Comparison of ENCODE assay signal across 15 cellular contexts in the genomic region with DNA sequence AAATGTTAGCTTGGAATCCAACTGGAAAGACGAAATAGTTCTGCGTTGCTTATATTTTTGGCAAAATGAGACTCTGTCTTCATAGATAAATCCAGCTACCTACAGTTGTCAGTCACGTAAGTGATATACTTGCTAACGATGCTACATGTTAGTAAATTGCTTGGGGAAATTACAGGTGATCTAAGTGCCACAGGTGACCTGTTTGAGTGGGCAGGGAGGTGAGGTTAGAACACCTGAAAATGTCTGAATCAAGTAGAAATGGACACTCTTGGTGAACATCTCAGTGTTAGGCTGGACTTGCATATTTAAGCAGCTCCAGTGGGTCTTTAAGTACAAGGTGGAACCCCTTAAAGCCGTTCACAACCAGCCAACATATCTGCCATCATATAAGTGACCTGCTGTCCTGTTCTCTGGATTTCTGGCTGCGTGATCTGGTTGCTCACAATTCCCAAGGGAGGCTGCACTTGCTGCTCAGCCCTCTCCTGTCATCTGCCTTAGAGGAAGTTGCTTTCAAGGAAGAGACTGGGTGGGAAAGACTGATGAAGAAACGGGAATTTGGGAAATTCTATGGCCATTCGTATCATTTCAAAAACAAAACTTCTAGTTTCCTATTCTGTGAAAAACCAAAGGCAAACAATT.
"Had no signal": no experiment of that assay in that cellular context is flagged by ENCODE, and none has a peak within 500 bp of the region (broad histone marks: within the 10 kb centered on the region; RNA-seq: fewer than 3 reads in every experiment).

No MANE protein-coding gene starts in this region.

- H3K36me3 Mint-ChIP-seq: activated CD8-positive, alpha-beta memory T cell treated with anti-CD3 and anti-CD28 coated beads, Interleukin-2, amount 10 ng/mL, durations not matched to agents 7 days and 5 days; activated naive CD4-positive, alpha-beta T cell treated with anti-CD3 and anti-CD28 coated beads, Interleukin-2, amount 10 ng/mL, durations not matched to agents 7 days and 5 days; natural killer cell treated with Interleukin-12 subunit alpha and Interleukin-12 subunit beta and Interleukin-15 and Interleukin-18, amount 100 ng/mL, for 72 hours; stimulated activated naive B cell treated with anti-CD40 and anti-IgM and Interleukin-4, amounts not matched to agents 10 μg/mL and 1 μg/mL and 100 μg/mL, for 72 hours had no signal

- H3K4me3 Mint-ChIP-seq: activated CD8-positive, alpha-beta memory T cell treated with anti-CD3 and anti-CD28 coated beads, Interleukin-2, amount 10 ng/mL, durations not matched to agents 7 days and 5 days; activated naive CD4-positive, alpha-beta T cell treated with anti-CD3 and anti-CD28 coated beads, Interleukin-2, amount 10 ng/mL, durations not matched to agents 7 days and 5 days; natural killer cell treated with Interleukin-12 subunit alpha and Interleukin-12 subunit beta and Interleukin-15 and Interleukin-18, amount 100 ng/mL, for 72 hours; stimulated activated naive B cell treated with anti-CD40 and anti-IgM and Interleukin-4, amounts not matched to agents 10 μg/mL and 1 μg/mL and 100 μg/mL, for 72 hours had no signal

- H3K27ac ChIP-seq: gastroesophageal sphincter, vagina had no signal

- DNase-seq: activated CD4-positive, alpha-beta T cell treated with anti-CD3 and anti-CD28 coated beads, Interleukin-2, amount 50 U/mL, for 48 hours; activated CD8-positive, alpha-beta memory T cell treated with anti-CD3 and anti-CD28 coated beads, Interleukin-2, amount 10 ng/mL, durations not matched to agents 7 days and 5 days; activated naive CD4-positive, alpha-beta T cell treated with anti-CD3 and anti-CD28 coated beads, Interleukin-2, amount 10 ng/mL, durations not matched to agents 7 days and 5 days; activated T-cell treated with anti-CD3 and anti-CD28 coated beads, Interleukin-2, amount 50 U/mL, for 1 hour; mesendoderm; nucleus accumbens; posterior cingulate gyrus; stimulated activated CD4-positive, alpha-beta T cell treated with anti-CD3 and anti-CD28 coated beads, Interleukin-15, amount 100 ng/mL, for 24 hours; stimulated activated CD4-positive, alpha-beta T cell treated with anti-CD3 and anti-CD28 coated beads, Interleukin-4, amount 100 ng/mL, for 1 hour; stimulated activated naive B cell treated with anti-CD40 and anti-IgM and Interleukin-4, amounts not matched to agents 10 μg/mL and 1 μg/mL and 100 μg/mL, for 72 hours; T1000 had no signal

- H3K27me3 ChIP-seq: gastroesophageal sphincter, tibial nerve, vagina had no signal

- H3K36me3 ChIP-seq: gastroesophageal sphincter, tibial nerve, vagina had no signal

- H3K4me1 ChIP-seq: vagina had no signal

- H3K4me1 Mint-ChIP-seq: activated CD8-positive, alpha-beta memory T cell treated with anti-CD3 and anti-CD28 coated beads, Interleukin-2, amount 10 ng/mL, durations not matched to agents 7 days and 5 days; activated naive CD4-positive, alpha-beta T cell treated with anti-CD3 and anti-CD28 coated beads, Interleukin-2, amount 10 ng/mL, durations not matched to agents 7 days and 5 days; stimulated activated naive B cell treated with anti-CD40 and anti-IgM and Interleukin-4, amounts not matched to agents 10 μg/mL and 1 μg/mL and 100 μg/mL, for 72 hours had no signal

- H3K4me3 ChIP-seq: gastroesophageal sphincter, tibial nerve, vagina had no signal

- H3K27me3 Mint-ChIP-seq: activated CD8-positive, alpha-beta memory T cell treated with anti-CD3 and anti-CD28 coated beads, Interleukin-2, amount 10 ng/mL, durations not matched to agents 7 days and 5 days; activated naive CD4-positive, alpha-beta T cell treated with anti-CD3 and anti-CD28 coated beads, Interleukin-2, amount 10 ng/mL, durations not matched to agents 7 days and 5 days; natural killer cell treated with Interleukin-12 subunit alpha and Interleukin-12 subunit beta and Interleukin-15 and Interleukin-18, amount 100 ng/mL, for 72 hours; stimulated activated naive B cell treated with anti-CD40 and anti-IgM and Interleukin-4, amounts not matched to agents 10 μg/mL and 1 μg/mL and 100 μg/mL, for 72 hours had no signal

- H3K27ac Mint-ChIP-seq: activated CD8-positive, alpha-beta memory T cell treated with anti-CD3 and anti-CD28 coated beads, Interleukin-2, amount 10 ng/mL, durations not matched to agents 7 days and 5 days; activated naive CD4-positive, alpha-beta T cell treated with anti-CD3 and anti-CD28 coated beads, Interleukin-2, amount 10 ng/mL, durations not matched to agents 7 days and 5 days; natural killer cell treated with Interleukin-12 subunit alpha and Interleukin-12 subunit beta and Interleukin-15 and Interleukin-18, amount 100 ng/mL, for 72 hours; stimulated activated naive B cell treated with anti-CD40 and anti-IgM and Interleukin-4, amounts not matched to agents 10 μg/mL and 1 μg/mL and 100 μg/mL, for 72 hours had no signal

- H3K9me3 ChIP-seq: gastroesophageal sphincter, tibial nerve, vagina had no signal
